In genomic region chr6:150377211-150377781, GRCh38 we compare ENCODE assay signal across 16 cellular contexts. TPM values are rescaled to one million over a fixed set of nuclear protein-coding genes. Genes with fewer than 3 reads are reported as not detected.
DNase-seq lines count a peak whose midpoint lies in the region; ATAC-seq, FAIRE-seq and TF ChIP-seq lines count a peak whose summit lies in the region.
"Had no signal": no experiment of that assay in that cellular context is flagged by ENCODE, and none has a peak within 500 bp of the region (broad histone marks: within the 10 kb centered on the region; RNA-seq: fewer than 3 reads in every experiment).

No MANE protein-coding gene starts in this region.

- dilution Hi-C loops in IMR-90 (cut with HindIII; ENCODE audit: low sequenced_read_pairs, unreplicated experiment) = no loop called here

- DNase-seq in IMR-90 (no peak), adipocyte (ENCODE audit: low read depth) (peak; percentile 11), left kidney (ENCODE audit: low read depth, low spot score) (peak; percentile 91), sciatic nerve (ENCODE audit: low spot score) (no peak), SKM-1 treated with dmso at 0.1 percent for 144 hours (lab: John Stamatoyannopoulos, UW; ENCODE audit: unreplicated experiment) (no peak), lower leg skin (ENCODE audit: low spot score in 2 of 2) (no peak), GM12892 (ENCODE audit: insufficient read length) (no peak)
- DNase-seq in activated CD8-positive, alpha-beta memory T cell treated with anti-CD3 and anti-CD28 coated beads, Interleukin-2, amount 10 ng/mL, durations not matched to agents 7 days and 5 days = no peak
- DNase-seq: activated naive CD4-positive, alpha-beta T cell treated with anti-CD3 and anti-CD28 coated beads, Interleukin-2, amount 50 U/mL, for 16 hours; cerebellar nuclear complex; MV-4-11; RPMI8226 had no signal

- peaks cover 32% of the 10 kb centered on the region for H3K27me3 Mint-ChIP-seq in activated CD8-positive, alpha-beta memory T cell treated with anti-CD3 and anti-CD28 coated beads, Interleukin-2, amount 10 ng/mL, durations not matched to agents 7 days and 5 days

- H3K4me3 ChIP-seq in IMR-90 (ENCODE audit: insufficient read depth, low read depth, low read length) (no peak overlapping the region), adipocyte (ENCODE audit: low read length) (no peak overlapping the region), lower leg skin (ENCODE audit: low read depth, poor library complexity, severe bottlenecking) (no peak overlapping the region)

- no peak overlapping the region for H4K5ac ChIP-seq in IMR-90 (ENCODE audit: low read depth, low read length)

- no peak overlapping the region for H2BK20ac ChIP-seq in IMR-90 (ENCODE audit: low read depth, low read length)

- FAIRE-seq in GM12892 (lab: Jason Lieb, UNC) = no peak

- no peak overlapping the region for H3K27ac Mint-ChIP-seq in activated CD8-positive, alpha-beta memory T cell treated with anti-CD3 and anti-CD28 coated beads, Interleukin-2, amount 10 ng/mL, durations not matched to agents 7 days and 5 days
- H3K27ac Mint-ChIP-seq: type B pancreatic cell had no signal

- no peak overlapping the region for H2AK5ac ChIP-seq in IMR-90 (ENCODE audit: low read depth, low read length)

- no peak overlapping the region for H2BK120ac ChIP-seq in IMR-90 (ENCODE audit: low read depth, low read length)

- intact Hi-C loops in IMR-90 (cut with micrococcal nuclease) = no loop called here
- intact Hi-C loops in sciatic nerve (cut with DNase I) = no loop called here
- intact Hi-C loops in lower leg skin (cut with DNase I; ENCODE audit: low total_unique reads) = no loop called here

- POLR2A ChIA-PET in IMR-90 (lab: Charles Lee; ENCODE audit: unreplicated experiment) = no interaction called here

- no peak overlapping the region for H3K4me2 ChIP-seq in IMR-90 (ENCODE audit: low read depth, low read length)

- TF ChIP-seq CTCF in IMR-90 (conservative IDR thresholded peaks at IDR 0.05; ENCODE audit: low read depth, low read length) (no peak), lower leg skin (IDR thresholded peaks at IDR 0.05) (no peak)

- no peak overlapping the region for H3K18ac ChIP-seq in IMR-90 (ENCODE audit: low read depth, low read length)

- TF ChIP-seq POLR2A in IMR-90 (IDR thresholded peaks at IDR 0.05; ENCODE audit: low read depth, low read length) = no peak
- no peak for TF ChIP-seq POLR2A in lower leg skin (IDR thresholded peaks at IDR 0.05)
- no peak for TF ChIP-seq POLR2A in GM12892 (IDR thresholded peaks at IDR 0.05; ENCODE audit: low read depth, low read length)

- no peak for TF ChIP-seq RAD21 in IMR-90 (IDR thresholded peaks at IDR 0.05; ENCODE audit: low read length)

- H2BK5ac ChIP-seq in IMR-90 (ENCODE audit: low read depth, low read length, poor library complexity, severe bottlenecking) = no peak overlapping the region

- H3K4ac ChIP-seq in IMR-90 (ENCODE audit: low read depth, low read length) = no peak overlapping the region

- ATAC-seq in IMR-90 (ENCODE audit: low read depth) (peak; percentile 27; the same call in 1 of the 2 replicates), sciatic nerve (peak; percentile 90)
- no peak for ATAC-seq in activated CD8-positive, alpha-beta memory T cell treated with anti-CD3 and anti-CD28 coated beads, Interleukin-2, amount 10 ng/mL, durations not matched to agents 7 days and 5 days

- no peaks in the 10 kb centered on the region for H3K9me3 Mint-ChIP-seq in activated CD8-positive, alpha-beta memory T cell treated with anti-CD3 and anti-CD28 coated beads, Interleukin-2, amount 10 ng/mL, durations not matched to agents 7 days and 5 days (ENCODE audit: low read depth)
- H3K9me3 Mint-ChIP-seq: type B pancreatic cell had no signal

- H3K36me3 Mint-ChIP-seq in activated CD8-positive, alpha-beta memory T cell treated with anti-CD3 and anti-CD28 coated beads, Interleukin-2, amount 10 ng/mL, durations not matched to agents 7 days and 5 days = no peaks in the 10 kb centered on the region
- H3K36me3 Mint-ChIP-seq: type B pancreatic cell had no signal

- no TSS peak for BruUV-seq in IMR-90 (replicated peaks; lab: Mats Ljungman, UMichigan)

- H3K36me3 ChIP-seq in IMR-90 (ENCODE audit: control insufficient read depth, insufficient read depth, low read length) = no peaks in the 10 kb centered on the region
- no peaks in the 10 kb centered on the region for H3K36me3 ChIP-seq in adipocyte (ENCODE audit: control insufficient read depth, insufficient read depth, low read length, severe bottlenecking)

- no CpG with 5 or more reads among the region's 4 CpGs for WGBS in IMR-90 (ENCODE audit: extremely low coverage in 2 of 2, insufficient read length in 1 of 2), 2 experiments
- WGBS in lower leg skin, 2 donors = 47 to 49% methylated on average over 4 of the region's 4 CpGs

- H3K4me3 Mint-ChIP-seq in activated CD8-positive, alpha-beta memory T cell treated with anti-CD3 and anti-CD28 coated beads, Interleukin-2, amount 10 ng/mL, durations not matched to agents 7 days and 5 days = no peak overlapping the region
- H3K4me3 Mint-ChIP-seq: type B pancreatic cell had no signal

- no peak overlapping the region for H2AFZ ChIP-seq in IMR-90 (replicated peaks; ENCODE audit: low read length, poor library complexity)

- CTCF ChIA-PET in IMR-90 (lab: Yijun Ruan, JAX) = no interaction called here
- CTCF ChIA-PET in activated CD8-positive, alpha-beta memory T cell treated with anti-CD3 and anti-CD28 coated beads, Interleukin-2, amount 10 ng/mL, durations not matched to agents 7 days and 5 days (lab: Charles Lee) = interaction anchor here (0.5 kb wide), 1 partner anchor 757 kb away, joined by 3 read pairs; no protein-coding TSS in a partner anchor

- no peak overlapping the region for H2AK9ac ChIP-seq in IMR-90 (replicated peaks; ENCODE audit: low read depth, low read length, poor library complexity)

- no peak overlapping the region for H4K8ac ChIP-seq in IMR-90 (ENCODE audit: low read depth in 2 of 2, low read length in 2 of 2)

- in situ Hi-C loops in IMR-90 (cut with MboI; ENCODE audit: low sequenced_read_pairs) = no loop called here

- H3K4me1 ChIP-seq in IMR-90 (ENCODE audit: control insufficient read depth, insufficient read depth, low read length) (no peaks in the 10 kb centered on the region), adipocyte (ENCODE audit: control insufficient read depth, insufficient read depth, low read length) (peaks cover 33% of the 10 kb centered on the region)

- H3K56ac ChIP-seq in IMR-90 (ENCODE audit: extremely low read depth, insufficient read depth, low read length) = no peak overlapping the region

- H3K27ac ChIP-seq in IMR-90 (ENCODE audit: insufficient read depth, low read length) = no peak overlapping the region
- H3K27ac ChIP-seq: HL-60 had no signal

- peaks cover 2% of the 10 kb centered on the region for H3K4me1 Mint-ChIP-seq in activated CD8-positive, alpha-beta memory T cell treated with anti-CD3 and anti-CD28 coated beads, Interleukin-2, amount 10 ng/mL, durations not matched to agents 7 days and 5 days

- H3K14ac ChIP-seq in IMR-90 (replicated peaks; ENCODE audit: low read depth, low read length) = no peak overlapping the region

- no peak overlapping the region for H3K23ac ChIP-seq in IMR-90 (ENCODE audit: low read depth, low read length)

- H4K20me1 ChIP-seq in IMR-90 (ENCODE audit: insufficient read depth, low read length) = no peaks in the 10 kb centered on the region

- H3K9ac ChIP-seq in IMR-90 (ENCODE audit: low read depth, low read length) (no peak overlapping the region), adipocyte (ENCODE audit: low read length) (no peak overlapping the region)

- H3K79me1 ChIP-seq in IMR-90 (ENCODE audit: low read depth in 1 of 2, low read length in 2 of 2) = no peaks in the 10 kb centered on the region

- H3K9me1 ChIP-seq in IMR-90 (ENCODE audit: insufficient read depth, low read length) = no peaks in the 10 kb centered on the region

- H4K91ac ChIP-seq in IMR-90 (ENCODE audit: insufficient read depth, low read depth, low read length) = no peak overlapping the region

- H2BK15ac ChIP-seq in IMR-90 (ENCODE audit: low read depth, low read length) = no peak overlapping the region

- H3K27me3 ChIP-seq in IMR-90 (ENCODE audit: control insufficient read depth, insufficient read depth, low read length) (no peaks in the 10 kb centered on the region), adipocyte (replicated peaks; ENCODE audit: control insufficient read depth, insufficient read depth, low read length) (no peaks in the 10 kb centered on the region)

- H3K9me3 ChIP-seq in IMR-90 (ENCODE audit: control insufficient read depth, insufficient read depth, low read length) = no peaks in the 10 kb centered on the region
- H3K9me3 ChIP-seq in adipocyte (ENCODE audit: control insufficient read depth, low read length) = no peaks in the 10 kb centered on the region

TF ChIP-seq in IMR-90, 13 proteins besides CTCF, POLR2A, EP300 and RAD21:
- peak; percentile 55; the same call in 1 of the 2 replicates for TF ChIP-seq NFE2L2 (IDR thresholded peaks at IDR 0.05; ENCODE audit: low read depth, low read length)
- TF ChIP-seq USF2 (IDR thresholded peaks at IDR 0.05; ENCODE audit: low read depth, low read length) = no peak

RNA-seq across cellular contexts. Expression of gene IYD, which starts 8.5 kb away (rescaled TPM):
- total RNA-seq in IMR-90 (2012; rRNA removed) = not detected in 2 replicates
- polyA plus RNA-seq in IMR-90 (2012; rRNA removed) = not detected in 2 replicates
- polyA plus RNA-seq in IMR-90 (2012; cell fraction: cytosol; rRNA removed) = not detected in 2 replicates
- polyA plus RNA-seq in IMR-90 (2012; cell fraction: nucleus; rRNA removed; ENCODE audit: low replicate concordance) = not detected in 2 replicates
- total RNA-seq in sciatic nerve = not detected
- total RNA-seq in activated CD8-positive, alpha-beta memory T cell treated with anti-CD3 and anti-CD28 coated beads, Interleukin-2, amount 10 ng/mL, durations not matched to agents 7 days and 5 days = not detected
- 1 to 10 TPM in 2 of 4 donors, under 1 TPM in 2; 0.42 to 3.1 (median 0.99) TPM for total RNA-seq in lower leg skin
- polyA plus RNA-seq in GM12892 (2012; ENCODE audit: missing spikeins) = not detected
- total RNA-seq: NCI-H460 had no signal
- polyA plus RNA-seq: neural cell had no signal

Comparison
In these comparisons a context has a peak if more than half of its experiments do, and no peak if none do; other contexts are left out.
1. DNase-seq: peak in adipocyte (single experiment) and left kidney (single experiment); none in IMR-90 (single experiment), sciatic nerve (single experiment), activated CD8-positive, alpha-beta memory T cell treated with anti-CD3 and anti-CD28 coated beads, Interleukin-2, amount 10 ng/mL, durations not matched to agents 7 days and 5 days (single experiment), SKM-1 treated with dmso at 0.1 percent for 144 hours (single experiment), lower leg skin (0 of 2) and GM12892 (single experiment).